In the genomic region with DNA sequence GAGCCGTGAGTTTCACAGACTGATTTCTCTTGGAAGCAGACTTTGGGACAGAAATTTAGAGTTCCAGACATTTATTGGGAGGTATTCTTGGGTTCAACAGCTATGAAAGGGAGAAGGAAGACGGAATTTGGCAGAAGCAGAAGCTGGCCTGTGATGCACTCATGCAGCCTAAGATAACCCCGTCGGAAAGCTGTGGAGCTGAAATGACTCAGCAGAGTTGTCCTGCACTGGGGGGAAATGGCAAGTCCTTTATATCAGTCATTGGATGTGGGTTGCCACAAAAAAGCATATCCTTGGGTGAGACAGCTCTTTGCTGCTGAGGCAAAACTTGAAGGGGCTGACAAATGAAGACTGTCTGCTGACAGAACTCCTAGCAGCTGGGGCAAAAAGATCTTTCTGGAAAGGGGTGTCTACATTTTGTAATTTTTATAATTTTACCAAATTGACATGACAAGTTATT, we compare ENCODE assay signal across 8 cellular contexts. TPM values are rescaled to one million over a fixed set of nuclear protein-coding genes. Genes with fewer than 3 reads are reported as not detected.
DNase-seq lines count a peak whose midpoint lies in the region; ATAC-seq lines count a peak whose summit lies in the region.

No MANE protein-coding gene starts in this region.

- DNase-seq in AML-193 (lab: John Stamatoyannopoulos, UW) = peak; percentile 70 to 86
- peak; percentile 93 for DNase-seq in SKM-1 treated with dmso at 0.1 percent for 144 hours (lab: John Stamatoyannopoulos, UW; ENCODE audit: unreplicated experiment)
- peak; percentile 49 for DNase-seq in Right ventricle myocardium superior
- DNase-seq in stimulated activated naive CD8-positive, alpha-beta T cell treated with anti-CD3 and anti-CD28 coated beads, Interleukin-15, Interleukin-2, amounts not matched to agents 100 U/mL and 50 U/mL, for 24 hours = peak; percentile 34
- no peak for DNase-seq in GOT3 (lab: John Stamatoyannopoulos, UW)
- no peak for DNase-seq in cerebellar cortex (ENCODE audit: low spot score)

- ATAC-seq in GM21390 (IDR thresholded peaks at IDR 0.05; ENCODE audit: unreplicated experiment) (peak; percentile 53), Right ventricle myocardium superior (ENCODE audit: poor library complexity) (peak; percentile 96), HG02970 (IDR thresholded peaks at IDR 0.05; ENCODE audit: low FRiP score, unreplicated experiment) (no peak)
- ATAC-seq in stimulated activated naive CD8-positive, alpha-beta T cell treated with anti-CD3 and anti-CD28 coated beads, Interleukin-15, Interleukin-2, amounts not matched to agents 100 U/mL and 50 U/mL, for 24 hours = peak; percentile 91

- intact Hi-C loops in Right ventricle myocardium superior (cut with DNase I) = no loop called here

RNA-seq across cellular contexts. Expression of a gene that starts 11.5 kb away (rescaled TPM):
- 41.0 TPM for total RNA-seq in Right ventricle myocardium superior

RNA-seq across cellular contexts. Expression of a gene that starts 54.5 kb away (rescaled TPM):
- 11.3 TPM for total RNA-seq in Right ventricle myocardium superior

Comparison
In these comparisons a context has a peak if more than half of its experiments do, and no peak if none do; other contexts are left out.
1. DNase-seq: peak in AML-193 (2 of 2), SKM-1 treated with dmso at 0.1 percent for 144 hours (single experiment), Right ventricle myocardium superior (single experiment) and stimulated activated naive CD8-positive, alpha-beta T cell treated with anti-CD3 and anti-CD28 coated beads, Interleukin-15, Interleukin-2, amounts not matched to agents 100 U/mL and 50 U/mL, for 24 hours (single experiment); none in GOT3 (single experiment) and cerebellar cortex (single experiment).